In the genomic region with DNA sequence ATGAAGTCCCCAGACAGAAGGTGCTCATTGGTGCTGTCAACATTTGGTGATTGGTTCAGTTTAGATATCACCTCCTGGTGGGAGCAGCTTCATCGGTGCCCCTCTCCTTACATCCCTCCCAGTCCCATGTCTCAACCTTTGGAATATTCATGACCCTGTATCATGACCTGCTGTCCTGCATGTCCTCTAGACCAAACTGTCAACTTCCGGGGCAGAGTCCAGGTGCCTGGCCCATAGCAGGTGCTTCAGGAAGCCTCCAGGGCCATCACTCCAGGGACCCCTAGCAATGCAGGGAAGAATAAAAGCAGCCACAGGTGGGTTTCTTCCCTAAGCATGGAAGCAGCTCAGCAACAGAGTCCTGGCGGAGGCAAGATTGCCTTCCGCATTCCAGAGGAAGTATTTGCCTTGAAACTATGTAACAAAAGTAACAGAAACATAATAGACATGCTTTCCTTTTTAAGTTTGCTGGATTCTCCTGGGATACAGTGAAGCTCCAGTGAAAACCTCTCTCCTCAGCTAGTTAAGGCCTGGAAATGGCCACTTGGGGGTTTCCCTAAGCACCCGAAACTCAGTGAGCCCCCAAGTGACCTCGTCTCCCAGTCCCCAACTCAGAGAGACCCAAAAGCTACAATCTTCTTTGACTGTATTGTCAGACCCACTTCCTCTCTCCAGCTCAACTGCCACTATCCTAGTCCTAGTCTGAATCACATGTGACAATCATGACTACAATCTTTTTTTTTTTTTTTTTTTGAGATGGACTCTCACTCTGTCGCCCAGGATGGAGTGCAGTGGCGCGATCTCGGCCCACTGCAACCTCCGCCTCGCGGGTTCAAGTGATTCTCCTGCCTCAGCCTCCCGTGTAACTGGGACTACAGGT, we compare ENCODE assay signal across 14 cellular contexts. TPM values are rescaled to one million over a fixed set of nuclear protein-coding genes. Genes with fewer than 3 reads are reported as not detected.
DNase-seq lines count a peak whose midpoint lies in the region; ATAC-seq and TF ChIP-seq lines count a peak whose summit lies in the region.
"Had no signal": no experiment of that assay in that cellular context is flagged by ENCODE, and none has a peak within 500 bp of the region (broad histone marks: within the 10 kb centered on the region; RNA-seq: fewer than 3 reads in every experiment).

No MANE protein-coding gene starts in this region.

- ATAC-seq in CD4-positive, alpha-beta T cell (ENCODE audit: poor library complexity): no peak
- ATAC-seq in activated CD8-positive, alpha-beta T cell treated with anti-CD3 and anti-CD28 coated beads, Interleukin-2, amount 10 ng/mL, durations not matched to agents 7 days and 5 days: no peak
- ATAC-seq in GM18909 (IDR thresholded peaks at IDR 0.05; ENCODE audit: poor library complexity, unreplicated experiment): no peak
- ATAC-seq: right cardiac atrium had no signal

- TF ChIP-seq CTCF in CD4-positive, alpha-beta T cell (IDR thresholded peaks at IDR 0.05): no peak
- no peak for TF ChIP-seq CTCF in HL-60 (IDR thresholded peaks at IDR 0.05; ENCODE audit: insufficient read depth, low read length)
- no peak for TF ChIP-seq CTCF in nephron (IDR thresholded peaks at IDR 0.05; ENCODE audit: unreplicated experiment in 3 of 3)

- H3K27ac Mint-ChIP-seq in CD4-positive, alpha-beta T cell: no peak overlapping the region
- H3K27ac Mint-ChIP-seq in activated CD8-positive, alpha-beta T cell treated with anti-CD3 and anti-CD28 coated beads, Interleukin-2, amount 10 ng/mL, durations not matched to agents 7 days and 5 days: no peak overlapping the region
- H3K27ac Mint-ChIP-seq in nephron: no peak overlapping the region

- no peaks in the 10 kb centered on the region for H3K9me3 ChIP-seq in CD4-positive, alpha-beta T cell (ENCODE audit: control insufficient read depth, low read length)

- no peak for DNase-seq in CD4-positive, alpha-beta T cell
- DNase-seq in HL-60 (ENCODE audit: low read depth in 1 of 2, low spot score in 1 of 2): peak in 1 of 2 experiments; percentile 37
- no peak for DNase-seq in activated CD8-positive, alpha-beta T cell treated with anti-CD3 and anti-CD28 coated beads, Interleukin-2, amount 10 ng/mL, durations not matched to agents 7 days and 5 days
- DNase-seq in activated effector memory CD4-positive, alpha-beta T cell treated with anti-CD3 and anti-CD28 coated beads, Interleukin-2, amount 50 U/mL, for 16 hours: no peak
- DNase-seq in HuH-7.5 (ENCODE audit: low spot score): no peak
- DNase-seq in effector CD4-positive, alpha-beta T cell: no peak
- DNase-seq: amniotic stem cell, dorsolateral prefrontal cortex, NCI-H1930, right cardiac atrium, substantia nigra had no signal

- intact Hi-C loops in CD4-positive, alpha-beta T cell (cut with DNase I, micrococcal nuclease): loop anchor here in 1 of 2 experiments (2.0 kb wide), 1 partner anchor 26 kb away; no protein-coding TSS in a partner anchor

- H3K4me1 Mint-ChIP-seq in CD4-positive, alpha-beta T cell (ENCODE audit: low read depth): peaks cover 30% of the 10 kb centered on the region
- H3K4me1 Mint-ChIP-seq in activated CD8-positive, alpha-beta T cell treated with anti-CD3 and anti-CD28 coated beads, Interleukin-2, amount 10 ng/mL, durations not matched to agents 7 days and 5 days (ENCODE audit: low read depth): peaks cover 30% of the 10 kb centered on the region
- peaks cover 6% of the 10 kb centered on the region for H3K4me1 Mint-ChIP-seq in nephron

- H3K36me3 Mint-ChIP-seq in CD4-positive, alpha-beta T cell (ENCODE audit: low read depth): peaks cover 7% of the 10 kb centered on the region
- H3K36me3 Mint-ChIP-seq in activated CD8-positive, alpha-beta T cell treated with anti-CD3 and anti-CD28 coated beads, Interleukin-2, amount 10 ng/mL, durations not matched to agents 7 days and 5 days (ENCODE audit: low read depth): peaks cover 5% of the 10 kb centered on the region
- peaks cover 7% of the 10 kb centered on the region for H3K36me3 Mint-ChIP-seq in nephron (ENCODE audit: low read depth)

- peak overlapping the region; percentile 56 for H3K4me3 Mint-ChIP-seq in CD4-positive, alpha-beta T cell
- H3K4me3 Mint-ChIP-seq in activated CD8-positive, alpha-beta T cell treated with anti-CD3 and anti-CD28 coated beads, Interleukin-2, amount 10 ng/mL, durations not matched to agents 7 days and 5 days: peak overlapping the region; percentile 77
- peak overlapping the region in 2 of 3 experiments; percentile 34 for H3K4me3 Mint-ChIP-seq in nephron

- no peaks in the 10 kb centered on the region for H3K27me3 ChIP-seq in CD4-positive, alpha-beta T cell (ENCODE audit: control insufficient read depth, insufficient read depth, low read length)
- H3K27me3 ChIP-seq in HL-60 (ENCODE audit: insufficient read depth, poor library complexity, severe bottlenecking): no peaks in the 10 kb centered on the region

- POLR2A ChIA-PET in CD4-positive, alpha-beta T cell (lab: Charles Lee): interaction anchor here (0.8 to 2.4 kb wide), 3 partner anchors 26 to 100 kb away, joined by 3 to 7 read pairs (median 3); no protein-coding TSS in a partner anchor
- POLR2A ChIA-PET in activated CD8-positive, alpha-beta T cell treated with anti-CD3 and anti-CD28 coated beads, Interleukin-2, amount 10 ng/mL, durations not matched to agents 7 days and 5 days (lab: Charles Lee): interaction anchor here (3.2 kb wide), 1 partner anchor 15 kb away, joined by 17 read pairs; a partner anchor contains a TSS

- H3K9me3 Mint-ChIP-seq in CD4-positive, alpha-beta T cell: no peaks in the 10 kb centered on the region
- H3K9me3 Mint-ChIP-seq in activated CD8-positive, alpha-beta T cell treated with anti-CD3 and anti-CD28 coated beads, Interleukin-2, amount 10 ng/mL, durations not matched to agents 7 days and 5 days (ENCODE audit: insufficient read depth): no peaks in the 10 kb centered on the region
- H3K9me3 Mint-ChIP-seq in nephron: peaks cover 18% of the 10 kb centered on the region

- CTCF ChIA-PET in CD4-positive, alpha-beta T cell (lab: Charles Lee): interaction anchor here (1.1 kb wide), 1 partner anchor 28 kb away, joined by 4 read pairs; no protein-coding TSS in a partner anchor
- CTCF ChIA-PET in activated CD8-positive, alpha-beta T cell treated with anti-CD3 and anti-CD28 coated beads, Interleukin-2, amount 10 ng/mL, durations not matched to agents 7 days and 5 days (lab: Charles Lee): no interaction called here

- no peak overlapping the region for H3K27ac ChIP-seq in CD4-positive, alpha-beta T cell (ENCODE audit: low read depth, low read length)
- H3K27ac ChIP-seq in HL-60 (replicated peaks): peak overlapping the region; percentile 76
- H3K27ac ChIP-seq: KMS-11 had no signal

- H3K27me3 Mint-ChIP-seq in CD4-positive, alpha-beta T cell: no peaks in the 10 kb centered on the region
- H3K27me3 Mint-ChIP-seq in activated CD8-positive, alpha-beta T cell treated with anti-CD3 and anti-CD28 coated beads, Interleukin-2, amount 10 ng/mL, durations not matched to agents 7 days and 5 days (ENCODE audit: low read depth): no peaks in the 10 kb centered on the region
- H3K27me3 Mint-ChIP-seq in nephron (ENCODE audit: low read depth): no peaks in the 10 kb centered on the region

- peak overlapping the region; percentile 76 for H3K4me3 ChIP-seq in HL-60 (replicated peaks; ENCODE audit: insufficient read depth, low read length)

RNA-seq across cellular contexts. Expression of a gene that starts 1.3 kb away (rescaled TPM):
- total RNA-seq in CD4-positive, alpha-beta T cell: 10 to 100 TPM; 31.4 to 40.8 TPM
- total RNA-seq in activated CD8-positive, alpha-beta T cell treated with anti-CD3 and anti-CD28 coated beads, Interleukin-2, amount 10 ng/mL, durations not matched to agents 7 days and 5 days: 10 to 100 TPM; 41.5 to 43.5 TPM

RNA-seq across cellular contexts. Expression of a gene that starts 9.8 kb away (rescaled TPM):
- 100 to 1,000 TPM; 144 to 145 TPM for total RNA-seq in CD4-positive, alpha-beta T cell
- total RNA-seq in activated CD8-positive, alpha-beta T cell treated with anti-CD3 and anti-CD28 coated beads, Interleukin-2, amount 10 ng/mL, durations not matched to agents 7 days and 5 days: 10 to 100 TPM; 92.7 to 95.5 TPM

RNA-seq across cellular contexts. Expression of a gene that starts 15.8 kb away (rescaled TPM):
- 10 to 100 TPM; 72.8 to 78.5 TPM for total RNA-seq in CD4-positive, alpha-beta T cell
- 10 to 100 TPM; 76.5 to 77.4 TPM for total RNA-seq in activated CD8-positive, alpha-beta T cell treated with anti-CD3 and anti-CD28 coated beads, Interleukin-2, amount 10 ng/mL, durations not matched to agents 7 days and 5 days

RNA-seq across cellular contexts. Expression of a gene that starts 16.8 kb away (rescaled TPM):
- total RNA-seq in CD4-positive, alpha-beta T cell: 10 to 100 TPM; 42.3 to 49.4 TPM
- 10 to 100 TPM; 62.7 to 63.5 TPM for total RNA-seq in activated CD8-positive, alpha-beta T cell treated with anti-CD3 and anti-CD28 coated beads, Interleukin-2, amount 10 ng/mL, durations not matched to agents 7 days and 5 days

RNA-seq across cellular contexts. Expression of a gene that starts 18.1 kb away (rescaled TPM):
- total RNA-seq in CD4-positive, alpha-beta T cell: 10 to 100 TPM; 16.0 to 18.4 TPM
- total RNA-seq in activated CD8-positive, alpha-beta T cell treated with anti-CD3 and anti-CD28 coated beads, Interleukin-2, amount 10 ng/mL, durations not matched to agents 7 days and 5 days: 10 to 100 TPM; 22.5 to 26.5 TPM
